Comparison of ENCODE assay signal across 22 cellular contexts in genomic region chr20:15925376-15925775, GRCh38.
DNase-seq lines count a peak whose midpoint lies in the region; ATAC-seq, FAIRE-seq and TF ChIP-seq lines count a peak whose summit lies in the region.
"Had no signal": no experiment of that assay in that cellular context is flagged by ENCODE, and none has a peak within 500 bp of the region (broad histone marks: within the 10 kb centered on the region; RNA-seq: fewer than 3 reads in every experiment).

No MANE protein-coding gene starts in this region.

- no peak for FAIRE-seq in bronchial epithelial cell (lab: Jason Lieb, UNC)
- FAIRE-seq: D721Med, G401.6, GM12891 had no signal

- H3K27me3 ChIP-seq in mammary epithelial cell (ENCODE audit: insufficient read depth, low read length) (no peaks in the 10 kb centered on the region), breast epithelium (no peaks in the 10 kb centered on the region), bronchial epithelial cell (ENCODE audit: control insufficient read depth, insufficient read depth, low read length) (no peaks in the 10 kb centered on the region)
- H3K27me3 ChIP-seq: BLaER1 treated with 17β-estradiol and CSF1 and Interleukin-3, amounts not matched to agents 10 nM and 100 nM had no signal

- dilution Hi-C loops in mammary epithelial cell (cut with HindIII; ENCODE audit: low sequenced_read_pairs): no loop called here

- ATAC-seq in sciatic nerve (no peak), HG02763 (IDR thresholded peaks at IDR 0.05; ENCODE audit: unreplicated experiment) (no peak)
- ATAC-seq: A549; CD8-positive, alpha-beta T cell had no signal

- in situ Hi-C loops in mammary epithelial cell (cut with MboI; ENCODE audit: low sequenced_read_pairs in 2 of 2): loop anchor here in 1 of 2 donors (25.0 kb wide), 1 partner anchor 1588 kb away; the partner anchor contains the start of gene FLRT3

- no peak for TF ChIP-seq CTCF in mammary epithelial cell (conservative IDR thresholded peaks at IDR 0.05 in 1 of 2, IDR thresholded peaks at IDR 0.05 in 1 of 2; ENCODE audit: extremely low read depth in 1 of 2, insufficient read depth in 1 of 2, low read depth in 1 of 2, low read length in 2 of 2)
- TF ChIP-seq CTCF in breast epithelium (IDR thresholded peaks at IDR 0.05): no peak
- TF ChIP-seq CTCF in bronchial epithelial cell (IDR thresholded peaks at IDR 0.05; ENCODE audit: insufficient read depth, low read length, severe bottlenecking): no peak

- CTCF ChIA-PET in mammary epithelial cell (lab: Charles Lee; ENCODE audit: low non-redundant PET): no interaction called here

- H3K4me3 ChIP-seq in mammary epithelial cell (replicated peaks in 1 of 3; ENCODE audit: insufficient read depth in 1 of 3, low read depth in 2 of 3, low read length in 3 of 3) (no peak overlapping the region), breast epithelium (no peak overlapping the region), bronchial epithelial cell (ENCODE audit: low read depth, low read length) (no peak overlapping the region)
- H3K4me3 ChIP-seq: A549; BLaER1 treated with 17β-estradiol and CSF1 and Interleukin-3, amounts not matched to agents 10 nM and 100 nM had no signal

- no peaks in the 10 kb centered on the region for H3K79me2 ChIP-seq in mammary epithelial cell (ENCODE audit: insufficient read depth, low read length)

- H3K9me3 ChIP-seq in mammary epithelial cell (replicated peaks; ENCODE audit: insufficient read depth, low read length) (no peaks in the 10 kb centered on the region), breast epithelium (no peaks in the 10 kb centered on the region)
- H3K9me3 ChIP-seq: Caco-2 had no signal

- 49% methylated on average over 8 of the region's 8 CpGs for WGBS in mammary epithelial cell (ENCODE audit: low coverage, missing lambda C conversion rate)

- no TSS peak for BruUV-seq in mammary epithelial cell (replicated peaks; lab: Mats Ljungman, UMichigan)

- H2AFZ ChIP-seq in mammary epithelial cell (ENCODE audit: low read depth, low read length): no peak overlapping the region

- no peak for TF ChIP-seq POLR2A in breast epithelium (IDR thresholded peaks at IDR 0.05)

- H3K9ac ChIP-seq in mammary epithelial cell (ENCODE audit: insufficient read depth, low read length): no peak overlapping the region
- H3K9ac ChIP-seq: BLaER1 treated with 17β-estradiol and CSF1 and Interleukin-3, amounts not matched to agents 10 nM and 100 nM had no signal

- no peaks in the 10 kb centered on the region for H4K20me1 ChIP-seq in mammary epithelial cell (ENCODE audit: insufficient read depth, low read length)
- H4K20me1 ChIP-seq: BLaER1 treated with 17β-estradiol and CSF1 and Interleukin-3, amounts not matched to agents 10 nM and 100 nM had no signal

- H3K36me3 ChIP-seq in mammary epithelial cell (ENCODE audit: insufficient read depth, low read length): no peaks in the 10 kb centered on the region
- H3K36me3 ChIP-seq in breast epithelium: no peaks in the 10 kb centered on the region
- H3K36me3 ChIP-seq in bronchial epithelial cell (ENCODE audit: control insufficient read depth, insufficient read depth, low read length): no peaks in the 10 kb centered on the region
- H3K36me3 ChIP-seq: BLaER1 treated with 17β-estradiol and CSF1 and Interleukin-3, amounts not matched to agents 10 nM and 100 nM had no signal

- intact Hi-C loops in mammary epithelial cell (cut with micrococcal nuclease): no loop called here
- intact Hi-C loops in breast epithelium (cut with DNase I; ENCODE audit: low total_unique reads): no loop called here
- intact Hi-C loops in sciatic nerve (cut with DNase I): no loop called here

- H3K27ac ChIP-seq in mammary epithelial cell (ENCODE audit: insufficient read depth, low read depth, low read length) (no peak overlapping the region), breast epithelium (no peak overlapping the region)
- H3K27ac ChIP-seq: 22Rv1; A549; BLaER1 treated with 17β-estradiol and CSF1 and Interleukin-3, amounts not matched to agents 10 nM and 100 nM; C4-2B had no signal

- DNase-seq in NCI-H1694 treated with DMSO at 0.1 percent for 48 hours (lab: John Stamatoyannopoulos, UW) (peak; percentile 17), NCI-H1694 (lab: John Stamatoyannopoulos, UW) (no peak), mammary epithelial cell (peak; percentile 23), breast epithelium (ENCODE audit: low spot score in 2 of 2) (no peak), NCI-H524 (lab: John Stamatoyannopoulos, UW) (peak; percentile 47 to 89), bronchial epithelial cell (ENCODE audit: low read depth) (peak; percentile 51), sciatic nerve (ENCODE audit: low spot score) (no peak)
- DNase-seq: AML-193; Caco-2; Calu3; CD4-positive, alpha-beta T cell; CD8-positive, alpha-beta T cell; DMS79 treated with DMSO at 0.1 percent for 48 hours; GF-D8 had no signal

- H3K4me2 ChIP-seq in mammary epithelial cell (ENCODE audit: insufficient read depth, low read depth, low read length): no peak overlapping the region
- H3K4me2 ChIP-seq: A549; BLaER1 treated with 17β-estradiol and CSF1 and Interleukin-3, amounts not matched to agents 10 nM and 100 nM had no signal

- H3K4me1 ChIP-seq in mammary epithelial cell (ENCODE audit: insufficient read depth, low read length) (peaks cover under 1% of the 10 kb centered on the region), breast epithelium (no peaks in the 10 kb centered on the region)
- H3K4me1 ChIP-seq: A549, Caco-2 had no signal

Comparison
In these comparisons a context has a peak if more than half of its experiments do, and no peak if none do; other contexts are left out.
1. DNase-seq: peak in NCI-H1694 treated with DMSO at 0.1 percent for 48 hours (single experiment), mammary epithelial cell (single experiment), NCI-H524 (2 of 2) and bronchial epithelial cell (single experiment); none in NCI-H1694 (single experiment), breast epithelium (0 of 2) and sciatic nerve (single experiment).